ENCODE assay signal across 30 cellular contexts in genomic region chr16:14545346-14545884, GRCh38.
DNase-seq lines count a peak whose midpoint lies in the region; ATAC-seq, FAIRE-seq and TF ChIP-seq lines count a peak whose summit lies in the region.
"Had no signal": no experiment of that assay in that cellular context is flagged by ENCODE, and none has a peak within 500 bp of the region (broad histone marks: within the 10 kb centered on the region; RNA-seq: fewer than 3 reads in every experiment).

No MANE protein-coding gene starts in this region.

- TF ChIP-seq POLR2A in A549 (IDR thresholded peaks at IDR 0.05; ENCODE audit: low read length) = no peak

- H4K20me1 ChIP-seq in GM23248 (ENCODE audit: insufficient read depth) = no peaks in the 10 kb centered on the region

- in situ Hi-C loops in GM23248 (cut with MboI) = loop anchor here (25.0 kb wide), 1 partner anchor 608 kb away; no protein-coding TSS in a partner anchor

- H3K9ac ChIP-seq in GM23248 = no peak overlapping the region

- H3K4me2 ChIP-seq in A549 = peak overlapping the region; percentile 78
- no peak overlapping the region for H3K4me2 ChIP-seq in GM23248 (ENCODE audit: unreplicated experiment)

- H3K9me3 ChIP-seq in A549 (peaks cover 31% of the 10 kb centered on the region), left lung (peaks cover 0 to 11% of the 10 kb centered on the region in 2 donors), GM23248 (ENCODE audit: low read depth) (no peaks in the 10 kb centered on the region)
- H3K9me3 ChIP-seq: BE2C, HAP-1, neutrophil had no signal

- POLR2A ChIA-PET in A549 (lab: Yijun Ruan, JAX) = no interaction called here

- H3K4me1 ChIP-seq in A549 = peaks cover 52% of the 10 kb centered on the region
- no peaks in the 10 kb centered on the region for H3K4me1 ChIP-seq in left lung
- no peaks in the 10 kb centered on the region for H3K4me1 ChIP-seq in GM23248 (ENCODE audit: insufficient read depth)
- H3K4me1 ChIP-seq: ascending aorta, BE2C had no signal

- ATAC-seq in A549 (peak; percentile 71 to 90), left lung (peak; percentile 22), GM21447 (IDR thresholded peaks at IDR 0.05; ENCODE audit: unreplicated experiment) (no peak)
- ATAC-seq: activated T-helper 17 cell treated with anti-CD3 and anti-CD28 coated beads, Interleukin-2, amount 50 U/mL, for 72 hours; SK-N-SH treated with all-trans-retinoic acid at 6 μM for 48 hours; stimulated activated naive CD8-positive, alpha-beta T cell treated with anti-CD3 and anti-CD28 coated beads, Interleukin-15, Interleukin-2, amounts not matched to agents 100 U/mL and 50 U/mL, for 24 hours; T-helper 17 cell had no signal

- no peak overlapping the region for H2AFZ ChIP-seq in GM23248

- intact Hi-C loops in left lung (cut with DNase I) = no loop called here

- H3F3A ChIP-seq in GM23248 (ENCODE audit: insufficient read depth) = no peaks in the 10 kb centered on the region

- H3K27me3 ChIP-seq in left lung (no peaks in the 10 kb centered on the region), GM23248 (replicated peaks; ENCODE audit: insufficient read depth) (no peaks in the 10 kb centered on the region)
- H3K27me3 ChIP-seq: ascending aorta, BE2C, dorsolateral prefrontal cortex, neutrophil had no signal

- H3K27ac ChIP-seq in A549 (peak overlapping the region; percentile 78 to 84), left lung (no peak overlapping the region), GM23248 (no peak overlapping the region)
- H3K27ac ChIP-seq: ascending aorta, dorsolateral prefrontal cortex, neutrophil had no signal

- WGBS in A549 (ENCODE audit: missing lambda C conversion rate) = 3% methylated on average over 7 of the region's 7 CpGs
- WGBS in GM23248 (ENCODE audit: low coverage in 1 of 2, low lambda C conversion rate in 2 of 2, missing lambda C conversion rate in 2 of 2), 2 experiments = 94 to 98% methylated on average over 7 of the region's 7 CpGs

- FAIRE-seq in A549 (lab: Jason Lieb, UNC) = peak; percentile 49
- FAIRE-seq: GM19239 had no signal

- no peak for TF ChIP-seq CTCF in A549 (IDR thresholded peaks at IDR 0.05)
- no peak for TF ChIP-seq CTCF in choroid plexus epithelial cell (conservative IDR thresholded peaks at IDR 0.05; ENCODE audit: low read depth, low read length)
- TF ChIP-seq CTCF in left lung (IDR thresholded peaks at IDR 0.05) = no peak

- TF ChIP-seq EP300 in A549 (IDR thresholded peaks at IDR 0.05) = peak; percentile 22 to 61; a peak in 2 of 5 replicates

- DNase-seq in A549 (ENCODE audit: low read depth in 1 of 2, low spot score in 1 of 2) = peak in 1 of 2 experiments; percentile 92
- DNase-seq in HK-2 (ENCODE audit: unreplicated experiment) = peak; percentile 28
- peak; percentile 62 for DNase-seq in choroid plexus epithelial cell (ENCODE audit: low read depth)
- DNase-seq in left lung = no peak
- no peak for DNase-seq in GM23248
- no peak for DNase-seq in ureter (ENCODE audit: low spot score)
- DNase-seq in retina = no peak
- DNase-seq: activated CD4-positive, alpha-beta memory T cell treated with anti-CD3 and anti-CD28 coated beads for 36 hours; activated CD4-positive, CD25-positive, alpha-beta regulatory T cell treated with anti-CD3 and anti-CD28 coated beads, Interleukin-2, amount 50 U/mL, for 72 hours; activated CD8-positive, alpha-beta memory T cell treated with anti-CD3 and anti-CD28 coated beads, Interleukin-2, amount 50 U/mL, for 48 hours; BE2C; CD8-positive, alpha-beta memory T cell; cerebellar nuclear complex; DMS53; dorsolateral prefrontal cortex; GF-D8; islet precursor cell; KG1; NCI-H1436 treated with DMSO at 0.1 percent for 48 hours; NCI-H2107; NCI-H82; stimulated activated naive CD8-positive, alpha-beta T cell treated with anti-CD3 and anti-CD28 coated beads, Interleukin-15, Interleukin-2, amounts not matched to agents 100 U/mL and 50 U/mL, for 24 hours; T-helper 17 cell had no signal

- CTCF ChIA-PET in A549 (lab: Yijun Ruan, JAX) = interaction anchor here (1.0 to 1.6 kb wide), 3 partner anchors 14 to 35 kb away, joined by 3 to 6 read pairs (median 3); no protein-coding TSS in a partner anchor

- TF ChIP-seq RAD21 in A549 (conservative IDR thresholded peaks at IDR 0.05 in 1 of 2, IDR thresholded peaks at IDR 0.05 in 1 of 2) = peak in 1 of 2 experiments; percentile 20; a peak in 2 of 5 replicates

- H3K4me3 ChIP-seq in A549 (peak overlapping the region; percentile 11; the same call in 1 of the 3 replicates), choroid plexus epithelial cell (ENCODE audit: low read depth, low read length) (no peak overlapping the region), left lung (no peak overlapping the region), GM23248 (no peak overlapping the region)
- H3K4me3 ChIP-seq: ascending aorta, dorsolateral prefrontal cortex, HAP-1 had no signal

- no peaks in the 10 kb centered on the region for H3K9me2 ChIP-seq in GM23248 (ENCODE audit: insufficient read depth)

- H3K79me2 ChIP-seq in GM23248 (ENCODE audit: insufficient read depth) = no peaks in the 10 kb centered on the region; the same call in 1 of the 2 replicates

- H3K36me3 ChIP-seq in left lung = peaks cover 0 to 29% of the 10 kb centered on the region in 2 donors
- 0 out of 2 replicates have a peak, but pooled peaks cover 5% of the 10 kb centered on the region for H3K36me3 ChIP-seq in GM23248 (ENCODE audit: low read depth)
- H3K36me3 ChIP-seq: BE2C, HAP-1 had no signal

TF ChIP-seq in A549, 52 proteins besides CTCF, POLR2A, EP300 and RAD21:
- TF ChIP-seq MAFK (IDR thresholded peaks at IDR 0.05; ENCODE audit: partially characterized antibody) (peak; percentile 22), JUNB (IDR thresholded peaks at IDR 0.05) (0 out of 2 replicates have a peak, but pooled peaks have one; percentile 5), HDAC2 (IDR thresholded peaks at IDR 0.05) (no peak), CEBPB (IDR thresholded peaks at IDR 0.05) (peak in 1 of 2 experiments; percentile 74; a peak in 2 of 4 replicates), FOSL2 (IDR thresholded peaks at IDR 0.05) (no peak), FOSL2 (CRISPR knock-in tag; IDR thresholded peaks at IDR 0.05) (peak; percentile 46; the same call in 1 of the 2 replicates), GATA3 (IDR thresholded peaks at IDR 0.05; ENCODE audit: borderline replicate concordance) (peak; percentile 80), MAX (IDR thresholded peaks at IDR 0.05) (peak; percentile 52), SMC3 (IDR thresholded peaks at IDR 0.05) (peak; percentile 16; the same call in 1 of the 3 replicates), KDM1A (IDR thresholded peaks at IDR 0.05; ENCODE audit: low read depth) (peak; percentile 52; the same call in 1 of the 2 replicates), JUN (IDR thresholded peaks at IDR 0.05) (0 out of 5 replicates have a peak, but pooled peaks of 1 of the 2 experiments have one; percentile 54)
- TF ChIP-seq, protein P1, sequence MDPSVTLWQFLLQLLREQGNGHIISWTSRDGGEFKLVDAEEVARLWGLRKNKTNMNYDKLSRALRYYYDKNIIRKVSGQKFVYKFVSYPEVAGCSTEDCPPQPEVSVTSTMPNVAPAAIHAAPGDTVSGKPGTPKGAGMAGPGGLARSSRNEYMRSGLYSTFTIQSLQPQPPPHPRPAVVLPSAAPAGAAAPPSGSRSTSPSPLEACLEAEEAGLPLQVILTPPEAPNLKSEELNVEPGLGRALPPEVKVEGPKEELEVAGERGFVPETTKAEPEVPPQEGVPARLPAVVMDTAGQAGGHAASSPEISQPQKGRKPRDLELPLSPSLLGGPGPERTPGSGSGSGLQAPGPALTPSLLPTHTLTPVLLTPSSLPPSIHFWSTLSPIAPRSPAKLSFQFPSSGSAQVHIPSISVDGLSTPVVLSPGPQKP (IDR thresholded peaks at IDR 0.05; ENCODE audit: low read depth, low read length) = no peak
- TF ChIP-seq, protein P2, sequence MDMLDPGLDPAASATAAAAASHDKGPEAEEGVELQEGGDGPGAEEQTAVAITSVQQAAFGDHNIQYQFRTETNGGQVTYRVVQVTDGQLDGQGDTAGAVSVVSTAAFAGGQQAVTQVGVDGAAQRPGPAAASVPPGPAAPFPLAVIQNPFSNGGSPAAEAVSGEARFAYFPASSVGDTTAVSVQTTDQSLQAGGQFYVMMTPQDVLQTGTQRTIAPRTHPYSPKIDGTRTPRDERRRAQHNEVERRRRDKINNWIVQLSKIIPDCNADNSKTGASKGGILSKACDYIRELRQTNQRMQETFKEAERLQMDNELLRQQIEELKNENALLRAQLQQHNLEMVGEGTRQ (IDR thresholded peaks at IDR 0.05) = no peak
TF ChIP-seq in A549: peak in this region for 9.

Comparison
In these comparisons a context has a peak if more than half of its experiments do, and no peak if none do; other contexts are left out.
1. DNase-seq: peak in HK-2 (single experiment) and choroid plexus epithelial cell (single experiment); none in left lung (0 of 2), GM23248 (single experiment), ureter (single experiment) and retina (single experiment).
2. H3K27ac ChIP-seq: peak in A549 (2 of 2); none in left lung (0 of 2) and GM23248 (single experiment).